ENCODE assay signal across 1 cellular context in the genomic region with DNA sequence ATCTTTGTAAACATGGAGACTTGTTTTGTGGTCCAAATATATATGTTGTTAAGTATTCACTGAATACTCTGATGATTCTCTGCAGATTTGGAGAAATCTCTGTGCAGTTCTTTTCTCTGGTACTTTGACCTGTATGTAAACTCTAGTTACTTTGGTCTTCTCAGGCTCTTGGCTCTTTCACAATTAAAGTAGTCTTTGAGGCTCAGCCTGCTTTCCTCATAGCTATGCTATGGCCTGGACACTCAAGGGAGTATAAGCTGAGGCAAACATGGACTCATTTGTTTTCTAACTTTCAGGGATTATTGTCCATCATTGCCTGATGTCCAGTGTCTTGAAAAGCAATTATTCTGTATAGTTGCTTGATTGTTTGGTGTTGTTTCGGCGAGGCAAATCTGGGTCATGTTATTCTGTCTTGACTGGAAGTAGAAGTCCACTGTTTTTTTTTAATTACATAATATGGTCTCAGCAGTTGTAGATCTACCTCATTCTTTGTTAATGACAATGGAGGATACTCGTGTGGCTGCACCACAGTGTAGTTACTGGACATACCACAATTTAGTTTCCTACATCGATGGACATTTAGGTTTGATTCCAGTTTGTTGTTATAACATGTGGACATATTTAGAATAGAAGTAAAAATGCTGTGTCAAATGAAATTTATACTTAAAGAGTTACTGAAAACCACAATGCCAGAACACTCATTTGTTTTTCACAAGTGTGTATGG.
A peak's percentile ranks its signal among the peaks of the same experiment; 100 is the strongest.
TF ChIP-seq lines count a peak whose summit lies in the region.

No MANE protein-coding gene starts in this region.

TF ChIP-seq in HepG2, 621 proteins besides CTCF, POLR2A, EP300 and RAD21:
- peak; percentile 21; the same call in 1 of the 2 replicates for TF ChIP-seq HNF4A (CRISPR knock-in tag; IDR thresholded peaks at IDR 0.05)
- TF ChIP-seq ZNF644 (CRISPR knock-in tag; IDR thresholded peaks at IDR 0.05; ENCODE audit: low read depth), result 0 out of 2 replicates have a peak, but pooled peaks have one; percentile 24
- TF ChIP-seq ZFYVE20 (CRISPR knock-in tag; IDR thresholded peaks at IDR 0.05; ENCODE audit: borderline replicate concordance, low read depth), result no peak
TF ChIP-seq in HepG2: peak in this region for 2.
